23 cellular contexts compared by ENCODE assay signal in the genomic region with DNA sequence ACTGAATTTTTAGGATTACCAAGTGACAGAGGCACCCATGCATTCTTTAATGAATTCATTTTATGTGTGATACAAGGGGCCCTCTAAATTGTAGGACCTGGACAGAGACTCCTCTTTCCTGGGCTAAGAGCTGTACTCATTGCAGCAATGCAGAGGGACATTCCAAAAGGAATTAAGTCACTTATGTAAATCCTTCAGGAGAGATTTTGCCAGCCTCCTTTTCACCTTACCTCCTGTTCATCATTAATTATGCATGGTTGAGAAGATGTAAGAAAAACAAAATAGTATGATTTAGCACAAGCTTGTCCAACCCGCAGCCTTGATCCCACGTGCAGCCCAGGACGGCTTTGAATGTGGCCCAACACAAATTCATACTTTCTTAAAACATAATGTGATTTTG.
"Had no signal": no experiment of that assay in that cellular context is flagged by ENCODE, and none has a peak within 500 bp of the region (broad histone marks: within the 10 kb centered on the region; RNA-seq: fewer than 3 reads in every experiment).

No MANE protein-coding gene starts in this region.

- H3K27ac Mint-ChIP-seq: activated T-helper 2 cell treated with anti-CD3 and anti-CD28 coated beads, Interferon-gamma antibody, Interleukin-2, Interleukin-4, amounts not matched to agents 10 μg/mL and 5 μg/mL and 100 μg/mL, durations not matched to agents 14 hours and 24 hours and 36 hours; nephron had no signal

- H2AFZ ChIP-seq: parathyroid adenoma had no signal

- H3K4me1 ChIP-seq: parathyroid adenoma, right lobe of liver had no signal

- ATAC-seq: esophagus mucosa, right lobe of liver had no signal

- H3K9me3 ChIP-seq: left ventricle myocardium inferior, right lobe of liver, transverse colon had no signal

- H3K27me3 ChIP-seq: brain microvascular endothelial cell, right lobe of liver, transverse colon had no signal

- H3K4me3 ChIP-seq: left ventricle myocardium inferior, right lobe of liver, skin epidermis, transverse colon had no signal

- H3K9me3 Mint-ChIP-seq: activated T-helper 2 cell treated with anti-CD3 and anti-CD28 coated beads, Interferon-gamma antibody, Interleukin-2, Interleukin-4, amounts not matched to agents 10 μg/mL and 5 μg/mL and 100 μg/mL, durations not matched to agents 14 hours and 24 hours and 36 hours; nephron had no signal

- H3K4me3 Mint-ChIP-seq: nephron had no signal

- H3K9ac ChIP-seq: parathyroid adenoma had no signal

- H3K36me3 ChIP-seq: brain microvascular endothelial cell, left ventricle myocardium inferior, right lobe of liver, transverse colon had no signal

- H3K27ac ChIP-seq: brain microvascular endothelial cell, left ventricle myocardium inferior, parathyroid adenoma, right lobe of liver, transverse colon, VCaP had no signal

- H3K4me1 Mint-ChIP-seq: nephron had no signal

- H3K79me2 ChIP-seq: parathyroid adenoma had no signal

- FAIRE-seq: frontal cortex, urothelium cell line had no signal

- DNase-seq: activated CD4-positive, CD25-positive, alpha-beta regulatory T cell treated with anti-CD3 and anti-CD28 coated beads, Interleukin-2, amount 50 U/mL, for 72 hours; activated naive CD4-positive, alpha-beta T cell; activated T-cell treated with anti-CD3 and anti-CD28 coated beads, Interleukin-2, amount 50 U/mL, for 1 hour; brain microvascular endothelial cell; central memory CD4-positive, alpha-beta T cell; effector CD8-positive, alpha-beta T cell; glutamatergic neuron; hippocampal formation; left ventricle myocardium inferior; midbrain; nucleus accumbens; right lobe of liver; stimulated activated CD4-positive, alpha-beta T cell treated with anti-CD3 and anti-CD28 coated beads, Interleukin-1b, Interleukin-23, amount 100 ng/mL, for 48 hours; SW 1271; transverse colon had no signal
